In genomic region chr21:17454315-17455027, GRCh38 we compare ENCODE assay signal across 8 cellular contexts. TPM values are rescaled to one million over a fixed set of nuclear protein-coding genes. Genes with fewer than 3 reads are reported as not detected.
A peak's percentile ranks its signal among the peaks of the same experiment; 100 is the strongest.
DNase-seq lines count a peak whose midpoint lies in the region; ATAC-seq and TF ChIP-seq lines count a peak whose summit lies in the region.

No MANE protein-coding gene starts in this region.

- no peaks in the 10 kb centered on the region for H3K79me2 ChIP-seq in neural progenitor cell (ENCODE audit: low read depth)

- no peaks in the 10 kb centered on the region for H3K27me3 ChIP-seq in neural progenitor cell

- H3K4me2 ChIP-seq in neural progenitor cell = peak overlapping the region; percentile 52

- peaks cover 16% of the 10 kb centered on the region for H3F3A ChIP-seq in neural progenitor cell (ENCODE audit: low read depth)

- peak; percentile 52 for DNase-seq in AG09319 (ENCODE audit: extremely low read depth, low read depth)
- peak; percentile 71 for DNase-seq in NB4 (ENCODE audit: low read depth)
- DNase-seq in activated CD4-positive, alpha-beta T cell treated with anti-CD3 and anti-CD28 coated beads, Interleukin-2, amount 50 U/mL, for 24 hours (ENCODE audit: low read depth in 1 of 2, low spot score in 1 of 2) = peak; percentile 23 to 38
- no peak for DNase-seq in epithelial cell of proximal tubule (ENCODE audit: low read depth)
- DNase-seq in neural progenitor cell (ENCODE audit: low spot score) = peak; percentile 85
- no peak for DNase-seq in NCI-H2107 (lab: John Stamatoyannopoulos, UW)
- DNase-seq in NCI-H1417 treated with DMSO at 0.1 percent for 48 hours (lab: John Stamatoyannopoulos, UW) = no peak

- ATAC-seq in GM21360 (IDR thresholded peaks at IDR 0.05; ENCODE audit: unreplicated experiment) = peak; percentile 92

- peaks cover 4% of the 10 kb centered on the region for H3K36me3 Mint-ChIP-seq in neural progenitor cell

- no peaks in the 10 kb centered on the region for H4K20me1 ChIP-seq in neural progenitor cell (ENCODE audit: low read depth)

- TF ChIP-seq POLR2A in NB4 (IDR thresholded peaks at IDR 0.05; ENCODE audit: extremely low read depth, insufficient read length) = no peak

- no peaks in the 10 kb centered on the region for H3K9me3 ChIP-seq in neural progenitor cell (ENCODE audit: low read depth)

- no peak overlapping the region for H3K4me3 ChIP-seq in NB4 (ENCODE audit: low read depth, low read length)
- peak overlapping the region; percentile 16 for H3K4me3 ChIP-seq in epithelial cell of proximal tubule (ENCODE audit: low read depth, low read length)
- H3K4me3 ChIP-seq in neural progenitor cell = peak overlapping the region; percentile 34

- H3K4me1 ChIP-seq in neural progenitor cell = peaks cover 5% of the 10 kb centered on the region

- no peak overlapping the region for H3K9ac ChIP-seq in neural progenitor cell

- peaks cover 18% of the 10 kb centered on the region for H3K27me3 Mint-ChIP-seq in neural progenitor cell (ENCODE audit: insufficient read depth, low read depth)

- H3K27ac ChIP-seq in neural progenitor cell = peak overlapping the region; percentile 59

- peak overlapping the region; percentile 68 for H2AFZ ChIP-seq in neural progenitor cell (replicated peaks)

- H3K4me3 Mint-ChIP-seq in neural progenitor cell = peak overlapping the region; percentile 83

- TF ChIP-seq CTCF in AG09319 (IDR thresholded peaks at IDR 0.05; ENCODE audit: low read depth, low read length) (no peak), NB4 (IDR thresholded peaks at IDR 0.05; ENCODE audit: low read depth, low read length) (no peak), epithelial cell of proximal tubule (conservative IDR thresholded peaks at IDR 0.05; ENCODE audit: low read depth, low read length) (no peak), neural progenitor cell (IDR thresholded peaks at IDR 0.05) (no peak)

- H3K27ac Mint-ChIP-seq in neural progenitor cell = peak overlapping the region; percentile 99

- H3K4me1 Mint-ChIP-seq in neural progenitor cell = peaks cover 24% of the 10 kb centered on the region

- no peaks in the 10 kb centered on the region for H3K36me3 ChIP-seq in neural progenitor cell

- H3K9me3 Mint-ChIP-seq in neural progenitor cell = peaks cover 12% of the 10 kb centered on the region

RNA-seq across cellular contexts. Expression of gene CXADR, which starts 58.4 kb away (rescaled TPM):
- total RNA-seq in epithelial cell of proximal tubule (21.1 and 22.1 TPM in 2 replicates), neural progenitor cell (ENCODE audit: low replicate concordance) (183 and 226 TPM in 2 replicates)

Comparison
In these comparisons a context has a peak if more than half of its experiments do, and no peak if none do; other contexts are left out.
1. DNase-seq: peak in AG09319 (single experiment), NB4 (single experiment), activated CD4-positive, alpha-beta T cell treated with anti-CD3 and anti-CD28 coated beads, Interleukin-2, amount 50 U/mL, for 24 hours (2 of 2) and neural progenitor cell (single experiment); none in epithelial cell of proximal tubule (single experiment), NCI-H2107 (single experiment) and NCI-H1417 treated with DMSO at 0.1 percent for 48 hours (single experiment).